15 cellular contexts compared by ENCODE assay signal in genomic region chr4:86587016-86587713, GRCh38. TPM values are rescaled to one million over a fixed set of nuclear protein-coding genes. Genes with fewer than 3 reads are reported as not detected.
DNase-seq lines count a peak whose midpoint lies in the region; ATAC-seq and TF ChIP-seq lines count a peak whose summit lies in the region.
"Had no signal": no experiment of that assay in that cellular context is flagged by ENCODE, and none has a peak within 500 bp of the region (broad histone marks: within the 10 kb centered on the region; RNA-seq: fewer than 3 reads in every experiment).

No MANE protein-coding gene starts in this region.

- peak; percentile 11 to 42 for DNase-seq in NCI-H526 (lab: John Stamatoyannopoulos, UW)
- DNase-seq in omental fat pad (ENCODE audit: low spot score): no peak
- no peak for DNase-seq in NCI-H187 (lab: John Stamatoyannopoulos, UW)
- no peak for DNase-seq in T-helper 9 cell
- no peak for DNase-seq in activated CD8-positive, alpha-beta T cell treated with anti-CD3 and anti-CD28 coated beads for 36 hours
- no peak for DNase-seq in CD1c-positive myeloid dendritic cell (ENCODE audit: extremely low spot score)
- DNase-seq: amygdala; hippocampal formation; left colon; NCI-H2029 treated with DMSO at 0.1 percent for 48 hours; NK-92 treated with Interleukin-12 subunit alpha and Interleukin-12 subunit beta, amount 100 ng/mL, for 24 hours; SJCRH30 had no signal

- H3K27ac Mint-ChIP-seq in dendritic cell treated with granulocyte-macrophage colony-stimulating factor and Interleukin-4, amounts not matched to agents 40 ng/mL and 50 ng/mL, for 4 days: peak overlapping the region; percentile 71
- no peak overlapping the region for H3K27ac Mint-ChIP-seq in activated CD8-positive, alpha-beta T cell treated with anti-CD3 and anti-CD28 coated beads for 36 hours

- peaks cover 1% of the 10 kb centered on the region for H3K27me3 Mint-ChIP-seq in dendritic cell treated with granulocyte-macrophage colony-stimulating factor and Interleukin-4, amounts not matched to agents 40 ng/mL and 50 ng/mL, for 4 days
- H3K27me3 Mint-ChIP-seq in activated CD8-positive, alpha-beta T cell treated with anti-CD3 and anti-CD28 coated beads for 36 hours: peaks cover 2% of the 10 kb centered on the region

- no peaks in the 10 kb centered on the region for H3K9me3 Mint-ChIP-seq in dendritic cell treated with granulocyte-macrophage colony-stimulating factor and Interleukin-4, amounts not matched to agents 40 ng/mL and 50 ng/mL, for 4 days
- H3K9me3 Mint-ChIP-seq in activated CD8-positive, alpha-beta T cell treated with anti-CD3 and anti-CD28 coated beads for 36 hours: no peaks in the 10 kb centered on the region

- CTCF ChIA-PET in activated CD8-positive, alpha-beta T cell treated with anti-CD3 and anti-CD28 coated beads for 36 hours (lab: Charles Lee): interaction anchor here (0.6 to 1.5 kb wide), 2 partner anchors 9 to 14 kb away, joined by 3 read pairs; no protein-coding TSS in a partner anchor

- peak; percentile 56 for ATAC-seq in omental fat pad (ENCODE audit: low FRiP score)
- no peak for ATAC-seq in activated CD8-positive, alpha-beta T cell treated with anti-CD3 and anti-CD28 coated beads for 36 hours
- ATAC-seq: left colon had no signal

- POLR2A ChIA-PET in activated CD8-positive, alpha-beta T cell treated with anti-CD3 and anti-CD28 coated beads for 36 hours (lab: Charles Lee): no interaction called here

- intact Hi-C loops in dendritic cell treated with granulocyte-macrophage colony-stimulating factor and Interleukin-4, amounts not matched to agents 40 ng/mL and 50 ng/mL, for 4 days (cut with micrococcal nuclease): no loop called here
- intact Hi-C loops in activated CD8-positive, alpha-beta T cell treated with anti-CD3 and anti-CD28 coated beads for 36 hours (cut with micrococcal nuclease): no loop called here

- H3K36me3 Mint-ChIP-seq in dendritic cell treated with granulocyte-macrophage colony-stimulating factor and Interleukin-4, amounts not matched to agents 40 ng/mL and 50 ng/mL, for 4 days (ENCODE audit: low read depth): no peaks in the 10 kb centered on the region
- no peaks in the 10 kb centered on the region for H3K36me3 Mint-ChIP-seq in activated CD8-positive, alpha-beta T cell treated with anti-CD3 and anti-CD28 coated beads for 36 hours (ENCODE audit: low read depth)

- H3K4me1 Mint-ChIP-seq in dendritic cell treated with granulocyte-macrophage colony-stimulating factor and Interleukin-4, amounts not matched to agents 40 ng/mL and 50 ng/mL, for 4 days (ENCODE audit: low read depth): peaks cover 22% of the 10 kb centered on the region
- H3K4me1 Mint-ChIP-seq in activated CD8-positive, alpha-beta T cell treated with anti-CD3 and anti-CD28 coated beads for 36 hours (ENCODE audit: low read depth): no peaks in the 10 kb centered on the region

- no peak overlapping the region for H3K4me3 Mint-ChIP-seq in dendritic cell treated with granulocyte-macrophage colony-stimulating factor and Interleukin-4, amounts not matched to agents 40 ng/mL and 50 ng/mL, for 4 days
- no peak overlapping the region for H3K4me3 Mint-ChIP-seq in activated CD8-positive, alpha-beta T cell treated with anti-CD3 and anti-CD28 coated beads for 36 hours

- TF ChIP-seq CTCF in C4-2B (conservative IDR thresholded peaks at IDR 0.05) (no peak), omental fat pad (IDR thresholded peaks at IDR 0.05) (no peak)
- TF ChIP-seq CTCF in activated CD8-positive, alpha-beta T cell treated with anti-CD3 and anti-CD28 coated beads for 36 hours (IDR thresholded peaks at IDR 0.05): no peak

- H3K27ac ChIP-seq in C4-2B: peak overlapping the region; percentile 70
- H3K27ac ChIP-seq: SJCRH30, thoracic aorta had no signal

RNA-seq across cellular contexts. Expression of gene PTPN13, which starts 7.0 kb away (rescaled TPM):
- total RNA-seq in omental fat pad: 10 to 100 TPM; 23.4 to 80.1 (median 26.2) TPM
- total RNA-seq in activated CD8-positive, alpha-beta T cell treated with anti-CD3 and anti-CD28 coated beads for 36 hours: under 1 TPM; 0.27 to 0.38 TPM

Comparison
In these comparisons a context has a peak if more than half of its experiments do, and no peak if none do; other contexts are left out.
1. DNase-seq: peak in NCI-H526 (2 of 2); none in omental fat pad (single experiment), NCI-H187 (0 of 2), T-helper 9 cell (single experiment), activated CD8-positive, alpha-beta T cell treated with anti-CD3 and anti-CD28 coated beads for 36 hours (single experiment) and CD1c-positive myeloid dendritic cell (single experiment).
2. RNA of gene PTPN13, which starts 7.0 kb away (total RNA-seq): 23.4 to 80.1 TPM in omental fat pad; 0.27 to 0.38 TPM in activated CD8-positive, alpha-beta T cell treated with anti-CD3 and anti-CD28 coated beads for 36 hours; every median in the first group is over 10 times any median in the second.